ENCODE assay signal across 7 cellular contexts in genomic region chr19:41354343-41354974, GRCh38. TPM values are rescaled to one million over a fixed set of nuclear protein-coding genes. Genes with fewer than 3 reads are reported as not detected.
A peak's percentile ranks its signal among the peaks of the same experiment; 100 is the strongest.
DNase-seq lines count a peak whose midpoint lies in the region; ATAC-seq and TF ChIP-seq lines count a peak whose summit lies in the region.

No MANE protein-coding gene starts in this region.

- WGBS in H9 (ENCODE audit: extremely low coverage, insufficient read length, low lambda C conversion rate), result no CpG with 5 or more reads among the region's 24 CpGs
- WGBS in hepatocyte (ENCODE audit: low lambda C conversion rate, missing lambda C conversion rate), result 91% methylated on average over 24 of the region's 24 CpGs

- H3T11ph ChIP-seq in H9 (ENCODE audit: low read length), result no peak overlapping the region

- H2AFZ ChIP-seq in H9 (ENCODE audit: low read length), result no peak overlapping the region
- peak overlapping the region; percentile 73 for H2AFZ ChIP-seq in hepatocyte

- H3K9me3 ChIP-seq in H9 (ENCODE audit: control insufficient read depth, low read depth, low read length) (no peaks in the 10 kb centered on the region), hepatocyte (ENCODE audit: low read depth) (no peaks in the 10 kb centered on the region)

- peak overlapping the region; percentile 11 for H3K4me2 ChIP-seq in H9 (ENCODE audit: insufficient read depth, insufficient read length, low read length)
- H3K4me2 ChIP-seq in hepatocyte, result peak overlapping the region; percentile 89

- H3K27ac Mint-ChIP-seq in H9 (no peak overlapping the region; a peak in 2 of 7 replicates), activated B cell treated with CpG ODN at 0.5 μM for 24 hours (peak overlapping the region; percentile 88)
- peak overlapping the region; percentile 93 for H3K27ac Mint-ChIP-seq in stimulated activated naive B cell treated with anti-CD40 and anti-IgM and Interleukin-4, amounts not matched to agents 10 μg/mL and 1 μg/mL and 100 μg/mL, for 72 hours

- no peak overlapping the region for H2BK15ac ChIP-seq in H9 (ENCODE audit: low read depth, low read length)

- no peaks in the 10 kb centered on the region for H3K36me3 ChIP-seq in hepatocyte (replicated peaks; ENCODE audit: insufficient read depth, low read depth)

- H3K4ac ChIP-seq in H9 (ENCODE audit: low read depth, low read length), result no peak overlapping the region

- H3K4me1 ChIP-seq in H9 (ENCODE audit: insufficient read depth, low read length) (no peaks in the 10 kb centered on the region; the same call in 1 of the 2 replicates), hepatocyte (ENCODE audit: insufficient read depth) (peaks cover 6% of the 10 kb centered on the region)

- H4K20me1 ChIP-seq in H9 (ENCODE audit: control insufficient read depth, insufficient read depth, insufficient read length) (no peaks in the 10 kb centered on the region), hepatocyte (ENCODE audit: insufficient read depth, poor library complexity, severe bottlenecking) (peaks cover 10% of the 10 kb centered on the region)

- H3K4me3 ChIP-seq in hepatocyte, result peak overlapping the region; percentile 80

- H3K23me2 ChIP-seq in H9 (ENCODE audit: insufficient read length, low read depth, low read length, poor library complexity, severe bottlenecking), result peaks cover 26% of the 10 kb centered on the region

- H3K27ac ChIP-seq in H9 (ENCODE audit: insufficient read length, low read depth, low read length), result no peak overlapping the region
- H3K27ac ChIP-seq in hepatocyte, result peak overlapping the region; percentile 65

- H3K4me3 Mint-ChIP-seq in H9, result peak overlapping the region; percentile 73 to 80
- H3K4me3 Mint-ChIP-seq in activated B cell treated with CpG ODN at 0.5 μM for 24 hours, result peak overlapping the region; percentile 74
- H3K4me3 Mint-ChIP-seq in stimulated activated naive B cell treated with anti-CD40 and anti-IgM and Interleukin-4, amounts not matched to agents 10 μg/mL and 1 μg/mL and 100 μg/mL, for 72 hours, result peak overlapping the region; percentile 98 to 100

- POLR2A ChIA-PET in activated B cell treated with CpG ODN at 0.5 μM for 24 hours (lab: Charles Lee), result interaction anchor here (2.6 to 6.9 kb wide), 3 partner anchors 9 to 91 kb away, joined by 19 to 119 read pairs (median 43); partner anchors contain the start of genes B9D2 and HNRNPUL1

- H2BK20ac ChIP-seq in H9 (ENCODE audit: low read depth, low read length, poor library complexity, severe bottlenecking), result no peak overlapping the region

- H3K79me2 ChIP-seq in H9 (ENCODE audit: insufficient read depth, low read length), result no peaks in the 10 kb centered on the region
- H3K79me2 ChIP-seq in hepatocyte, result peaks cover 30% of the 10 kb centered on the region

- no peak overlapping the region for H2BK5ac ChIP-seq in H9 (ENCODE audit: insufficient read length, low read length)

- TF ChIP-seq CTCF in H9 (conservative IDR thresholded peaks at IDR 0.05), result no peak
- TF ChIP-seq CTCF in activated B cell treated with CpG ODN at 0.5 μM for 24 hours (IDR thresholded peaks at IDR 0.05), result no peak
- TF ChIP-seq CTCF in hepatocyte (IDR thresholded peaks at IDR 0.05; ENCODE audit: poor library complexity), result no peak

- intact Hi-C loops in activated B cell treated with CpG ODN at 0.5 μM for 24 hours (cut with micrococcal nuclease), result loop anchor here (1.0 to 5.0 kb wide), 5 partner anchors 9 to 912 kb away; partner anchors contain the start of genes COQ8B, DMAC2, ITPKC and SERTAD3

- H4K91ac ChIP-seq in H9 (ENCODE audit: insufficient read length, low read depth, low read length), result no peak overlapping the region

- no peaks in the 10 kb centered on the region for H3K9me2 ChIP-seq in hepatocyte (replicated peaks; ENCODE audit: insufficient read depth)

- no peak overlapping the region for H4K5ac ChIP-seq in H9 (ENCODE audit: insufficient read length, low read depth, low read length)

- DNase-seq in H9 (no peak), activated B cell treated with CpG ODN at 0.5 μM for 24 hours (no peak), hepatocyte (ENCODE audit: low spot score) (no peak), GOT3 (lab: John Stamatoyannopoulos, UW) (no peak), nucleus accumbens (lab: John Stamatoyannopoulos, UW) (no peak)
- no peak for DNase-seq in stimulated activated naive B cell treated with anti-CD40 and anti-IgM and Interleukin-4, amounts not matched to agents 10 μg/mL and 1 μg/mL and 100 μg/mL, for 72 hours
- no peak for DNase-seq in central memory CD4-positive, alpha-beta T cell

- H3K27me3 Mint-ChIP-seq in H9 (ENCODE audit: low read depth) (peaks cover 44% of the 10 kb centered on the region), activated B cell treated with CpG ODN at 0.5 μM for 24 hours (no peaks in the 10 kb centered on the region)
- H3K27me3 Mint-ChIP-seq in stimulated activated naive B cell treated with anti-CD40 and anti-IgM and Interleukin-4, amounts not matched to agents 10 μg/mL and 1 μg/mL and 100 μg/mL, for 72 hours, result no peaks in the 10 kb centered on the region

- no peak overlapping the region for H3K14ac ChIP-seq in H9 (ENCODE audit: insufficient read depth, low read length)

- H4K8ac ChIP-seq in H9 (replicated peaks; ENCODE audit: insufficient read length, low read depth, low read length), result no peak overlapping the region

- H3K36me3 Mint-ChIP-seq in H9 (ENCODE audit: insufficient read depth in 1 of 3, low read depth in 3 of 3), result peaks cover 0 to 10% (median 2%) of the 10 kb centered on the region in 3 experiments; a peak in 4 of 7 replicates
- peaks cover 15% of the 10 kb centered on the region for H3K36me3 Mint-ChIP-seq in activated B cell treated with CpG ODN at 0.5 μM for 24 hours (ENCODE audit: low read depth)
- H3K36me3 Mint-ChIP-seq in stimulated activated naive B cell treated with anti-CD40 and anti-IgM and Interleukin-4, amounts not matched to agents 10 μg/mL and 1 μg/mL and 100 μg/mL, for 72 hours, result peaks cover 24 to 40% of the 10 kb centered on the region in 2 donors

- CTCF ChIA-PET in activated B cell treated with CpG ODN at 0.5 μM for 24 hours (lab: Charles Lee), result interaction anchor here (1.0 to 5.4 kb wide), 5 partner anchors 10 to 94 kb away, joined by 3 to 38 read pairs (median 3); partner anchors contain the start of gene B9D2

- H3K79me1 ChIP-seq in H9 (ENCODE audit: insufficient read depth, low read depth, low read length, poor library complexity, severe bottlenecking), result no peaks in the 10 kb centered on the region

- no peak overlapping the region for H3K56ac ChIP-seq in H9 (ENCODE audit: insufficient read length, low read depth, low read length)

- H3K23ac ChIP-seq in H9 (ENCODE audit: insufficient read length, low read depth, low read length), result no peak overlapping the region

- no peak overlapping the region for H2BK12ac ChIP-seq in H9 (ENCODE audit: insufficient read length, low read depth, low read length)

- peaks cover 10% of the 10 kb centered on the region; the same call in 1 of the 2 replicates for H3K27me3 ChIP-seq in H9 (ENCODE audit: insufficient read depth, low read length)
- peaks cover 5% of the 10 kb centered on the region for H3K27me3 ChIP-seq in hepatocyte

- no peak overlapping the region for H3K9ac ChIP-seq in H9 (ENCODE audit: extremely low read depth, insufficient read length, low read length)

- H2AK5ac ChIP-seq in H9 (ENCODE audit: insufficient read length, low read length), result no peak overlapping the region

- H3K4me1 Mint-ChIP-seq in H9 (peaks cover 21 to 22% of the 10 kb centered on the region in 2 experiments), activated B cell treated with CpG ODN at 0.5 μM for 24 hours (peaks cover 36% of the 10 kb centered on the region)
- peaks cover 34 to 60% of the 10 kb centered on the region in 2 donors for H3K4me1 Mint-ChIP-seq in stimulated activated naive B cell treated with anti-CD40 and anti-IgM and Interleukin-4, amounts not matched to agents 10 μg/mL and 1 μg/mL and 100 μg/mL, for 72 hours

- H3K18ac ChIP-seq in H9 (ENCODE audit: insufficient read length, low read depth, low read length), result no peak overlapping the region

- no peak overlapping the region for H2BK120ac ChIP-seq in H9 (ENCODE audit: low read depth, low read length, poor library complexity, severe bottlenecking)

- H3K9me3 Mint-ChIP-seq in H9 (no peaks in the 10 kb centered on the region; a peak in 1 of 5 replicates), activated B cell treated with CpG ODN at 0.5 μM for 24 hours (no peaks in the 10 kb centered on the region)
- H3K9me3 Mint-ChIP-seq in stimulated activated naive B cell treated with anti-CD40 and anti-IgM and Interleukin-4, amounts not matched to agents 10 μg/mL and 1 μg/mL and 100 μg/mL, for 72 hours, result no peaks in the 10 kb centered on the region

- ATAC-seq in activated B cell treated with CpG ODN at 0.5 μM for 24 hours (ENCODE audit: low read depth), result no peak
- ATAC-seq in stimulated activated naive B cell treated with anti-CD40 and anti-IgM and Interleukin-4, amounts not matched to agents 10 μg/mL and 1 μg/mL and 100 μg/mL, for 72 hours (replicated peaks), result no peak

RNA-seq across cellular contexts. Expression of gene TGFB1, which starts 0.7 kb away (rescaled TPM):
- total RNA-seq in H9 (2021) (30.1 and 31.3 TPM in 2 replicates), activated B cell treated with CpG ODN at 0.5 μM for 24 hours (80.7 and 88.5 TPM in 2 replicates), hepatocyte (15.7 and 17.1 TPM in 2 replicates)
- polyA plus RNA-seq in hepatocyte, result 122 and 152 TPM in 2 replicates

RNA-seq across cellular contexts. Expression of gene B9D2, which starts 9.5 kb away (rescaled TPM):
- total RNA-seq in H9 (2021) (4.8 and 5.2 TPM in 2 replicates), activated B cell treated with CpG ODN at 0.5 μM for 24 hours (11.7 and 14.2 TPM in 2 replicates), hepatocyte (5.3 and 6.0 TPM in 2 replicates)
- polyA plus RNA-seq in hepatocyte, result 9.6 and 13.2 TPM in 2 replicates

RNA-seq across cellular contexts. Expression of gene TMEM91, which starts 21.9 kb away (rescaled TPM):
- total RNA-seq in H9 (2021), result 5.7 and 6.1 TPM in 2 replicates
- total RNA-seq in activated B cell treated with CpG ODN at 0.5 μM for 24 hours, result 3.7 and 4.6 TPM in 2 replicates
- 23.6 and 27.5 TPM in 2 replicates for total RNA-seq in hepatocyte
- polyA plus RNA-seq in hepatocyte, result 51.8 and 55.7 TPM in 2 replicates

RNA-seq across cellular contexts. Expression of gene EXOSC5, which starts 42.7 kb away (rescaled TPM):
- total RNA-seq in H9 (2021), result 58.7 and 62.1 TPM in 2 replicates
- 30.1 and 31.6 TPM in 2 replicates for total RNA-seq in activated B cell treated with CpG ODN at 0.5 μM for 24 hours
- total RNA-seq in hepatocyte, result 7.4 and 13.7 TPM in 2 replicates
- polyA plus RNA-seq in hepatocyte, result 21.2 and 22.4 TPM in 2 replicates

RNA-seq across cellular contexts. Expression of gene BCKDHA, which starts 43.2 kb away (rescaled TPM):
- total RNA-seq in H9 (2021), result 21.1 and 28.3 TPM in 2 replicates
- total RNA-seq in activated B cell treated with CpG ODN at 0.5 μM for 24 hours, result 22.2 and 25.2 TPM in 2 replicates
- 28.1 and 30.3 TPM in 2 replicates for total RNA-seq in hepatocyte
- 30.3 and 39.6 TPM in 2 replicates for polyA plus RNA-seq in hepatocyte

Comparison
In these comparisons a context has a peak if more than half of its experiments do, and no peak if none do; other contexts are left out.
1. H3K27ac Mint-ChIP-seq: peak in activated B cell treated with CpG ODN at 0.5 μM for 24 hours (single experiment) and stimulated activated naive B cell treated with anti-CD40 and anti-IgM and Interleukin-4, amounts not matched to agents 10 μg/mL and 1 μg/mL and 100 μg/mL, for 72 hours (single experiment); none in H9 (0 of 3).
2. Peak in every context shown above with its lines, with median percentiles within 50 percentile points of each other: H3K4me3 Mint-ChIP-seq.